ENCODE assay signal across 30 cellular contexts in the genomic region with DNA sequence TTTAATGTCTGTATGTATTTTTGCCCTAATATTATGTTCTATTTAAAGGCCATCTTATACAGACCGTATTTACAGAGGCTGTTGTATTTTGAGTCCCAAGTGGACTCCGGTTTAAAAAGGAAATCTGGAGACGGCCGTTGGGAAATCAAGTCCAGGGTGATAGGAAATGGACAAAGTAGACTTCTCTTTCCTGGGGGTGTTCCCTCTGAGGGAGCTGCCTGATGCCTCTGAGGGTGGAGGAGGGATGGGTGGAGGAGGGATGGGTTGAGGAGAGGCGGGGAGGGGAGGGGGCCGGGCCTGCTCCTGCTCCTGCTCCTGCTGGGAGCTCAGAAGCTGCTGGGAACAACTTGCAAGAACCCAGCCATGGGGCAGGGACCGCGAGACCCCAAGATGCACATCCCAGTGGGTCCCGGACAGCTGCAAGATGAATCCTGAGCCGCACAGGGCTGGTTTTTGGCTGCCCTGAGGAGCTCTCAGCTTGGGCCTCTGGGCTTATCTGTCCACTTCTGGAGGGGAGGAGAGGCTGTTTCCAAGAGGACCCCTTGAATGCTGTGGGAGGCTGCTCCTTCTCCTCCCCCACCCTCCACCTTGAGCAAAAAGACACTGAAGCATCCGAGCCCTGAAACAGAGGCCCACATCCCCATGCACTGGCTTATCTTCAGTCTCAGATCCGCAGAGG. TPM values are rescaled to one million over a fixed set of nuclear protein-coding genes. Genes with fewer than 3 reads are reported as not detected.
"Had no signal": no experiment of that assay in that cellular context is flagged by ENCODE, and none has a peak within 500 bp of the region (broad histone marks: within the 10 kb centered on the region; RNA-seq: fewer than 3 reads in every experiment).

No MANE protein-coding gene starts in this region.

- H3K9me3 Mint-ChIP-seq: endodermal cell; stimulated activated naive B cell treated with anti-CD40 and anti-IgM and Interleukin-4, amounts not matched to agents 10 μg/mL and 1 μg/mL and 100 μg/mL, for 72 hours had no signal

- H3K4me3 ChIP-seq: coronary artery, gastrocnemius medialis, heart right ventricle, left lung, lung, right atrium auricular region, sigmoid colon, skin epidermis, stomach, thoracic aorta, transverse colon had no signal

- H3K36me3 Mint-ChIP-seq: naive thymus-derived CD4-positive, alpha-beta T cell; stimulated activated naive B cell treated with anti-CD40 and anti-IgM and Interleukin-4, amounts not matched to agents 10 μg/mL and 1 μg/mL and 100 μg/mL, for 72 hours had no signal

- H3K4me1 ChIP-seq: gastrocnemius medialis, left lung, transverse colon had no signal

- H3K4me1 Mint-ChIP-seq: endodermal cell; naive thymus-derived CD4-positive, alpha-beta T cell; stimulated activated naive B cell treated with anti-CD40 and anti-IgM and Interleukin-4, amounts not matched to agents 10 μg/mL and 1 μg/mL and 100 μg/mL, for 72 hours had no signal

- H3K4me3 Mint-ChIP-seq: endodermal cell; naive thymus-derived CD4-positive, alpha-beta T cell; stimulated activated naive B cell treated with anti-CD40 and anti-IgM and Interleukin-4, amounts not matched to agents 10 μg/mL and 1 μg/mL and 100 μg/mL, for 72 hours had no signal

- DNase-seq: effector CD4-positive, alpha-beta T cell; endodermal cell; erythroblast; gastrocnemius medialis; islet precursor cell; left lung; mesendoderm; naive thymus-derived CD4-positive, alpha-beta T cell; sigmoid colon; stimulated activated CD4-positive, alpha-beta T cell treated with anti-CD3 and anti-CD28 coated beads, Interleukin-2, amount 100 ng/mL, for 24 hours; stimulated activated CD4-positive, alpha-beta T cell treated with anti-CD3 and anti-CD28 coated beads, Interleukin-4, amount 100 ng/mL, for 4 hours; stimulated activated naive B cell treated with anti-CD40 and anti-IgM and Interleukin-4, amounts not matched to agents 10 μg/mL and 1 μg/mL and 100 μg/mL, for 72 hours; stomach; transverse colon had no signal

- H3K27ac ChIP-seq: coronary artery, gastrocnemius medialis, left lung, neutrophil, right atrium auricular region, sigmoid colon, skin epidermis, stomach, thoracic aorta, transverse colon had no signal

- H3K27ac Mint-ChIP-seq: endodermal cell; naive thymus-derived CD4-positive, alpha-beta T cell; stimulated activated naive B cell treated with anti-CD40 and anti-IgM and Interleukin-4, amounts not matched to agents 10 μg/mL and 1 μg/mL and 100 μg/mL, for 72 hours had no signal

- ATAC-seq: gastrocnemius medialis; left lung; naive thymus-derived CD4-positive, alpha-beta T cell; stimulated activated naive B cell treated with anti-CD40 and anti-IgM and Interleukin-4, amounts not matched to agents 10 μg/mL and 1 μg/mL and 100 μg/mL, for 72 hours had no signal

- H3K36me3 ChIP-seq: gastrocnemius medialis, heart right ventricle, left lung, neutrophil, right atrium auricular region, sigmoid colon, stomach, thoracic aorta, transverse colon had no signal

- H3K27me3 ChIP-seq: right atrium auricular region had no signal

- H3K9me3 ChIP-seq: gastrocnemius medialis, heart right ventricle, left lung, neutrophil, right atrium auricular region, sigmoid colon, stomach, thoracic aorta, transverse colon had no signal

RNA-seq across cellular contexts. Expression of gene ACTL8, which starts 12.0 kb away (rescaled TPM):
- total RNA-seq: chondrocyte; dermis microvascular lymphatic vessel endothelial cell; endodermal cell; endothelial cell of umbilical vein; fibroblast of villous mesenchyme; gastrocnemius medialis; heart right ventricle; left lung; lung; mononuclear cell; naive thymus-derived CD4-positive, alpha-beta T cell; osteocyte; pulmonary artery endothelial cell; right atrium auricular region; sigmoid colon; stomach; thoracic aorta; transverse colon; ureter had no signal
- polyA plus RNA-seq: endothelial cell of umbilical vein; heart right ventricle; lung; naive thymus-derived CD4-positive, alpha-beta T cell; neural cell; stomach had no signal
